In the genomic region with DNA sequence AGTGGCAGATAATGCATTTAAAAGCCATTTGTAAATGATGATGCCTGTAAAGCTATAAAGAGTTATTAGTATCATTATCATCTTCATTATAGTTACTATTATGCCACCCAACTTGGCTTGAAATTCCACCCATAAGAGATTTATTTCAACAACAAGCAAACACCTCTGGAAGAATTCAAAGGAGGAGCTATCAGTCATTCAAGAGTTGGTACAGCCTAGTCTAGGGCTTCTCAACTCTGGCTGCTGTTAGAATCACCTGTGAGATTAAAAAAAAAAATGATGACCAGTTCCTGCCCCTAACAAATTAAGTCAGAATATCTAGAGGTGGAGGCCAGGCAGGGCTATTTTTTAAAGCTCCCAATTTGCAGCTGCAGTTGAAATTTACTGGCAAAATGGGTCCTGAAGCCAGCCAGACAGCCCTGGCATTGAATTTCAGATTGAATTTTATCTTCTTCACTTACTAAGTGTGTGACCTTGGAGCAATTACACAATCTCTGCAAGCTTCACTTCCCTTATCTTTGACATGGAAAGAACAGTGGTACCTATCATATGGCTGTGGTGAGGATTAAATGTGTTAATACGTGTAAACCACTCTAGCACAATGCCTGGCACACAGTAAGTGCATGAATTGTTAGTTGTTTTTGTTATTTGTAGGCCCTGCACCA, we compare ENCODE assay signal across 26 cellular contexts. TPM values are rescaled to one million over a fixed set of nuclear protein-coding genes. Genes with fewer than 3 reads are reported as not detected.
"Had no signal": no experiment of that assay in that cellular context is flagged by ENCODE, and none has a peak within 500 bp of the region (broad histone marks: within the 10 kb centered on the region; RNA-seq: fewer than 3 reads in every experiment).

No MANE protein-coding gene starts in this region.

- H3K4me3 ChIP-seq: ascending aorta, K562, Peyer's patch had no signal

- H3K27ac ChIP-seq: ascending aorta, Peyer's patch, RWPE1 had no signal

- H3K4me1 ChIP-seq: ascending aorta, Peyer's patch had no signal

- H3K36me3 ChIP-seq: ascending aorta, Peyer's patch had no signal

- ATAC-seq: activated CD4-positive, CD25-positive, alpha-beta regulatory T cell treated with anti-CD3 and anti-CD28 coated beads, Interleukin-2, amount 50 U/mL, for 24 hours; activated CD8-positive, alpha-beta T cell treated with anti-CD3 and anti-CD28 coated beads for 36 hours; activated T-cell treated with anti-CD3 and anti-CD28 coated beads, Interleukin-2, amount 50 U/mL, for 72 hours; K562 had no signal

- H3K27me3 ChIP-seq: ascending aorta, Peyer's patch had no signal

- DNase-seq: activated CD4-positive, alpha-beta T cell treated with anti-CD3 and anti-CD28 coated beads for 4 hours; activated CD8-positive, alpha-beta memory T cell treated with anti-CD3 and anti-CD28 coated beads, Interleukin-2, amount 50 U/mL, for 4 hours; activated CD8-positive, alpha-beta T cell treated with anti-CD3 and anti-CD28 coated beads for 36 hours; activated gamma-delta T cell treated with Interleukin-2 at 50 U/mL for 16 hours; activated naive CD4-positive, alpha-beta T cell treated with anti-CD3 and anti-CD28 coated beads, Interleukin-2, amount 10 ng/mL, durations not matched to agents 7 days and 5 days; activated naive CD8-positive, alpha-beta T cell treated with anti-CD3 and anti-CD28 coated beads for 36 hours; activated T-cell treated with anti-CD3 and anti-CD28 coated beads, Interleukin-2, amount 50 U/mL, for 72 hours; amniotic stem cell; Karpas-422; MM.1S; NCI-H1092 treated with DMSO at 0.1 percent for 48 hours; NCI-H1417 treated with DMSO at 0.1 percent for 48 hours; NCI-H1694; NCI-H2029; NCI-H2107; NCI-H2171 treated with DMSO at 0.1 percent for 48 hours; NCI-H226; NCI-H526 treated with DMSO at 0.1 percent for 48 hours; NCI-H82; Peyer's patch; SIG-M5; T-helper 1 cell had no signal

RNA-seq across cellular contexts. Expression of a gene that starts 58.9 kb away (rescaled TPM):
- total RNA-seq: K562 had no signal
- polyA plus RNA-seq: K562 had no signal
